20 cellular contexts compared by ENCODE assay signal in the genomic region with DNA sequence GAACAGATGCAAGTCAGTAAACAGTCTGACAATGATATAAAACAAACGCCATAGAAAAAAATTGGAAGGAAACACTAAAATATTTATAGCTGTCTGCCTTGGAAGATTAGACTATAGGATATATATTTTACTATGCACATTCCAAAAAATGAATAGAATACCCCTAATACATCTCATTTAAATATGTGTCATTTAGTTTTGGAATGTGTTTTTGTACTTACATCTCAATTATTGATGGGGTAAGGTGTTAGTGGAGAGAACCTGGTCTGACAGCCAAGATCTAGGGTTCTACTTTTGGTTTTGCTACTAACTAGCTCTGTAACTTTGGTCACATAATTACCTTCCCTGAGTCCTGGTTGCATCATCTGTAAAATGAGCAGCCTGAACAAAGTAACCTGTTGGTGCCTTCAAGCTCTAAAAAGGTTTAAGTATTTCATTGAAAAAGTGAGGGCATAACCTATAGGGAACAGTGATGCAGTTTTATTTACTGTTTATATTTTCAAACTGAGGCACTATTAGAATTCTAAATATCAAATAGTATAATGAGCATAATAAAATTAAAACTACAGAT. TPM values are rescaled to one million over a fixed set of nuclear protein-coding genes. Genes with fewer than 3 reads are reported as not detected.
A peak's percentile ranks its signal among the peaks of the same experiment; 100 is the strongest.
DNase-seq lines count a peak whose midpoint lies in the region; ATAC-seq and TF ChIP-seq lines count a peak whose summit lies in the region.
"Had no signal": no experiment of that assay in that cellular context is flagged by ENCODE, and none has a peak within 500 bp of the region (broad histone marks: within the 10 kb centered on the region; RNA-seq: fewer than 3 reads in every experiment).

No MANE protein-coding gene starts in this region.

- no peaks in the 10 kb centered on the region for H3K27me3 Mint-ChIP-seq in activated naive CD8-positive, alpha-beta T cell treated with anti-CD3 and anti-CD28 coated beads for 36 hours
- H3K27me3 Mint-ChIP-seq in activated naive CD8-positive, alpha-beta T cell treated with anti-CD3 and anti-CD28 coated beads, Interleukin-2, amount 50 U/mL, for 24 hours: no peaks in the 10 kb centered on the region
- H3K27me3 Mint-ChIP-seq in chondrocyte (ENCODE audit: low read depth) (no peaks in the 10 kb centered on the region), osteocyte (ENCODE audit: unreplicated experiment) (no peaks in the 10 kb centered on the region)
- H3K27me3 Mint-ChIP-seq: IgD-negative memory B cell had no signal

- H3K4me3 ChIP-seq in HEK293 (ENCODE audit: low read depth, low read length) (no peak overlapping the region), PC-9 (no peak overlapping the region), fibroblast of villous mesenchyme (ENCODE audit: low read depth, low read length) (no peak overlapping the region)
- H3K4me3 ChIP-seq: Peyer's patch, SK-N-MC had no signal

- H3K4me1 Mint-ChIP-seq in activated naive CD8-positive, alpha-beta T cell treated with anti-CD3 and anti-CD28 coated beads for 36 hours: peaks cover 21% of the 10 kb centered on the region
- H3K4me1 Mint-ChIP-seq in activated naive CD8-positive, alpha-beta T cell treated with anti-CD3 and anti-CD28 coated beads, Interleukin-2, amount 50 U/mL, for 24 hours: peaks cover 28% of the 10 kb centered on the region
- peaks cover 6% of the 10 kb centered on the region for H3K4me1 Mint-ChIP-seq in chondrocyte (ENCODE audit: low read depth)
- peaks cover 6% of the 10 kb centered on the region for H3K4me1 Mint-ChIP-seq in osteocyte (ENCODE audit: unreplicated experiment)
- H3K4me1 Mint-ChIP-seq: H9 had no signal

- intact Hi-C loops in PC-9 (cut with micrococcal nuclease; ENCODE audit: unreplicated experiment): no loop called here

- peak overlapping the region; percentile 29 for H3K27ac Mint-ChIP-seq in activated naive CD8-positive, alpha-beta T cell treated with anti-CD3 and anti-CD28 coated beads for 36 hours
- no peak overlapping the region for H3K27ac Mint-ChIP-seq in activated naive CD8-positive, alpha-beta T cell treated with anti-CD3 and anti-CD28 coated beads, Interleukin-2, amount 50 U/mL, for 24 hours
- no peak overlapping the region for H3K27ac Mint-ChIP-seq in chondrocyte (ENCODE audit: unreplicated experiment)
- H3K27ac Mint-ChIP-seq in osteocyte (ENCODE audit: unreplicated experiment): no peak overlapping the region
- H3K27ac Mint-ChIP-seq: H9, IgD-negative memory B cell had no signal

- no peak overlapping the region for H3K4me3 Mint-ChIP-seq in activated naive CD8-positive, alpha-beta T cell treated with anti-CD3 and anti-CD28 coated beads for 36 hours
- H3K4me3 Mint-ChIP-seq in activated naive CD8-positive, alpha-beta T cell treated with anti-CD3 and anti-CD28 coated beads, Interleukin-2, amount 50 U/mL, for 24 hours: no peak overlapping the region
- H3K4me3 Mint-ChIP-seq in chondrocyte (ENCODE audit: unreplicated experiment): no peak overlapping the region
- H3K4me3 Mint-ChIP-seq in osteocyte (ENCODE audit: unreplicated experiment): no peak overlapping the region
- H3K4me3 Mint-ChIP-seq: CD14-positive monocyte, H9, IgD-negative memory B cell had no signal

- no peak for TF ChIP-seq CTCF in HEK293 (tag by site-specific recombination; IDR thresholded peaks at IDR 0.05)
- TF ChIP-seq CTCF in PC-9 (conservative IDR thresholded peaks at IDR 0.05): no peak
- no peak for TF ChIP-seq CTCF in fibroblast of villous mesenchyme (IDR thresholded peaks at IDR 0.05; ENCODE audit: insufficient read depth, low read depth, low read length)
- no peak for TF ChIP-seq CTCF in chondrocyte (IDR thresholded peaks at IDR 0.05)
- no peak for TF ChIP-seq CTCF in osteocyte (IDR thresholded peaks at IDR 0.05)

- no TSS peak for BruUV-seq in PC-9 (replicated peaks; lab: Mats Ljungman, UMichigan)

- POLR2A ChIA-PET in HEK293 (lab: Yijun Ruan, JAX): no interaction called here
- POLR2A ChIA-PET in PC-9 (lab: Charles Lee; ENCODE audit: unreplicated experiment): no interaction called here

- H3K4me1 ChIP-seq in HEK293 (ENCODE audit: control insufficient read depth, insufficient read depth, low read length) (no peaks in the 10 kb centered on the region), PC-9 (replicated peaks; ENCODE audit: insufficient read depth) (no peaks in the 10 kb centered on the region)
- H3K4me1 ChIP-seq: Peyer's patch had no signal

- no peak for DNase-seq in activated naive CD8-positive, alpha-beta T cell treated with anti-CD3 and anti-CD28 coated beads for 36 hours
- no peak for DNase-seq in activated naive CD8-positive, alpha-beta T cell treated with anti-CD3 and anti-CD28 coated beads, Interleukin-2, amount 50 U/mL, for 24 hours
- DNase-seq in PC-9 (no peak), fibroblast of villous mesenchyme (ENCODE audit: low read depth) (peak; percentile 14), chondrocyte (ENCODE audit: low spot score) (no peak), osteocyte (ENCODE audit: extremely low spot score, unreplicated experiment) (no peak)
- DNase-seq: COR-L47, H9, NCI-H1930, NCI-H2171 treated with DMSO at 0.1 percent for 48 hours, NCI-H446 treated with DMSO at 0.1 percent for 48 hours, NCI-H748 treated with DMSO at 0.1 percent for 48 hours, Peyer's patch, Right ventricle myocardium superior had no signal

- H2AFZ ChIP-seq in PC-9: no peak overlapping the region

- CTCF ChIA-PET in HEK293 (lab: Yijun Ruan, JAX): no interaction called here
- CTCF ChIA-PET in PC-9 (lab: Charles Lee): no interaction called here

- ATAC-seq in activated naive CD8-positive, alpha-beta T cell treated with anti-CD3 and anti-CD28 coated beads, Interleukin-2, amount 50 U/mL, for 24 hours: no peak

- H3K9me2 ChIP-seq in PC-9 (ENCODE audit: insufficient read depth): no peaks in the 10 kb centered on the region; the same call in 1 of the 2 replicates

- peaks cover 8% of the 10 kb centered on the region for H4K20me1 ChIP-seq in PC-9 (ENCODE audit: insufficient read depth)

- no peaks in the 10 kb centered on the region for H3K27me3 ChIP-seq in PC-9 (ENCODE audit: insufficient read depth, low read depth)
- H3K27me3 ChIP-seq: Peyer's patch had no signal

- H3K36me3 ChIP-seq in HEK293 (ENCODE audit: control insufficient read depth in 2 of 2, insufficient read depth in 1 of 2, low read length in 2 of 2) (peaks cover 49 to 65% of the 10 kb centered on the region in 2 experiments), PC-9 (ENCODE audit: low read depth) (peaks cover 39% of the 10 kb centered on the region)

- H3K79me2 ChIP-seq in PC-9 (ENCODE audit: low read depth): no peaks in the 10 kb centered on the region

- H3K36me3 Mint-ChIP-seq in activated naive CD8-positive, alpha-beta T cell treated with anti-CD3 and anti-CD28 coated beads for 36 hours: peaks cover 54% of the 10 kb centered on the region
- peaks cover 66% of the 10 kb centered on the region for H3K36me3 Mint-ChIP-seq in activated naive CD8-positive, alpha-beta T cell treated with anti-CD3 and anti-CD28 coated beads, Interleukin-2, amount 50 U/mL, for 24 hours (ENCODE audit: low read depth)
- H3K36me3 Mint-ChIP-seq in chondrocyte (ENCODE audit: low read depth) (peaks cover 31% of the 10 kb centered on the region), osteocyte (ENCODE audit: unreplicated experiment) (peaks cover 62% of the 10 kb centered on the region)

- H3K4me2 ChIP-seq in PC-9: no peak overlapping the region

- H3K9me3 ChIP-seq in HEK293 (ENCODE audit: control insufficient read depth, insufficient read depth, low read depth, low read length): no peaks in the 10 kb centered on the region
- H3K9me3 ChIP-seq in PC-9 (ENCODE audit: insufficient read depth, low read depth): no peaks in the 10 kb centered on the region
- H3K9me3 ChIP-seq: Peyer's patch had no signal

- H3K27ac ChIP-seq in HEK293 (ENCODE audit: extremely low read depth, low read depth, low read length) (no peak overlapping the region), PC-9 (peak overlapping the region; percentile 39)
- H3K27ac ChIP-seq: Peyer's patch, SK-N-MC had no signal

- H3K9me3 Mint-ChIP-seq in activated naive CD8-positive, alpha-beta T cell treated with anti-CD3 and anti-CD28 coated beads for 36 hours: no peaks in the 10 kb centered on the region
- H3K9me3 Mint-ChIP-seq in activated naive CD8-positive, alpha-beta T cell treated with anti-CD3 and anti-CD28 coated beads, Interleukin-2, amount 50 U/mL, for 24 hours: no peaks in the 10 kb centered on the region
- H3K9me3 Mint-ChIP-seq in chondrocyte (ENCODE audit: low read depth): no peaks in the 10 kb centered on the region
- H3K9me3 Mint-ChIP-seq in osteocyte (ENCODE audit: unreplicated experiment): no peaks in the 10 kb centered on the region
- H3K9me3 Mint-ChIP-seq: H9, IgD-negative memory B cell had no signal

- peaks cover 29% of the 10 kb centered on the region for H3F3A ChIP-seq in PC-9 (ENCODE audit: insufficient read depth, low read depth)

TF ChIP-seq in HEK293, 187 proteins besides CTCF, POLR2A, EP300 and RAD21 (continues in another document):
- no peak for TF ChIP-seq ZNF610 (tag by site-specific recombination; IDR thresholded peaks at IDR 0.05; ENCODE audit: borderline replicate concordance)
- TF ChIP-seq, protein P1, sequence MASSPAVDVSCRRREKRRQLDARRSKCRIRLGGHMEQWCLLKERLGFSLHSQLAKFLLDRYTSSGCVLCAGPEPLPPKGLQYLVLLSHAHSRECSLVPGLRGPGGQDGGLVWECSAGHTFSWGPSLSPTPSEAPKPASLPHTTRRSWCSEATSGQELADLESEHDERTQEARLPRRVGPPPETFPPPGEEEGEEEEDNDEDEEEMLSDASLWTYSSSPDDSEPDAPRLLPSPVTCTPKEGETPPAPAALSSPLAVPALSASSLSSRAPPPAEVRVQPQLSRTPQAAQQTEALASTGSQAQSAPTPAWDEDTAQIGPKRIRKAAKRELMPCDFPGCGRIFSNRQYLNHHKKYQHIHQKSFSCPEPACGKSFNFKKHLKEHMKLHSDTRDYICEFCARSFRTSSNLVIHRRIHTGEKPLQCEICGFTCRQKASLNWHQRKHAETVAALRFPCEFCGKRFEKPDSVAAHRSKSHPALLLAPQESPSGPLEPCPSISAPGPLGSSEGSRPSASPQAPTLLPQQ (tag by site-specific recombination; IDR thresholded peaks at IDR 0.05): no peak

RNA-seq across cellular contexts. Expression of a gene that starts 28.6 kb away (rescaled TPM):
- under 1 TPM; 0.40 to 0.64 TPM for total RNA-seq in activated naive CD8-positive, alpha-beta T cell treated with anti-CD3 and anti-CD28 coated beads for 36 hours
- total RNA-seq in PC-9 (2021) (not detected in 2 replicates), fibroblast of villous mesenchyme (not detected in 2 replicates), chondrocyte (0.37 to 0.59 TPM in 2 of 3 replicates, not detected in the other), osteocyte (0.43 TPM in 1 of 2 replicates, not detected in the other)
- total RNA-seq: A673, H9, HT-29 had no signal
